ENCODE assay signal across 33 cellular contexts in genomic region chr6:24943774-24944173, GRCh38.
"Had no signal": no experiment of that assay in that cellular context is flagged by ENCODE, and none has a peak within 500 bp of the region (broad histone marks: within the 10 kb centered on the region; RNA-seq: fewer than 3 reads in every experiment).

No MANE protein-coding gene starts in this region.

- H3K4me2 ChIP-seq: KMS-11, SK-N-SH had no signal

- H3K4me1 Mint-ChIP-seq: brain had no signal

- H3K36me3 ChIP-seq: Peyer's patch, SJSA1 had no signal

- ATAC-seq: activated T-cell treated with anti-CD3 and anti-CD28 coated beads, Interleukin-2, amount 50 U/mL, for 72 hours; activated T-helper 17 cell treated with anti-CD3 and anti-CD28 coated beads, Interleukin-2, amount 50 U/mL, for 72 hours; PC-3 had no signal

- H3K9me3 ChIP-seq: SJSA1 had no signal

- H3K4me3 ChIP-seq: Peyer's patch, SJSA1 had no signal

- H3K9ac ChIP-seq: KMS-11, SK-N-SH had no signal

- DNase-seq: activated CD4-positive, alpha-beta memory T cell treated with anti-CD3 and anti-CD28 coated beads for 36 hours; activated CD4-positive, alpha-beta T cell treated with anti-CD3 and anti-CD28 coated beads for 4 hours; activated CD4-positive, alpha-beta T cell treated with anti-CD3 and anti-CD28 coated beads, Interleukin-2, amount 50 U/mL, for 1 hour; activated CD4-positive, CD25-positive, alpha-beta regulatory T cell treated with anti-CD3 and anti-CD28 coated beads, Interleukin-2, amount 50 U/mL, for 72 hours; activated effector memory CD4-positive, alpha-beta T cell treated with anti-CD3 and anti-CD28 coated beads, Interleukin-2, amount 50 U/mL, for 16 hours; activated naive CD4-positive, alpha-beta T cell; activated T-cell treated with anti-CD3 and anti-CD28 coated beads, Interleukin-2, amount 50 U/mL, for 1 hour; activated T-cell treated with anti-CD3 and anti-CD28 coated beads, Interleukin-2, amount 50 U/mL, for 72 hours; anterior cingulate cortex; caudate nucleus; cerebellar nuclear complex; NCI-H1092 treated with DMSO at 0.1 percent for 48 hours; NCI-H1417; NCI-H146; NCI-H187; NCI-H2029 treated with DMSO at 0.1 percent for 48 hours; NCI-H2107; NCI-H2171; NCI-H510A; NCI-H526; NCI-H748 treated with DMSO at 0.1 percent for 48 hours; PC-3; Peyer's patch; RPMI8226; SHP77 treated with DMSO at 0.1 percent for 48 hours; SK-N-SH had no signal

- H3K4me3 Mint-ChIP-seq: activated CD4-positive, alpha-beta memory T cell treated with anti-CD3 and anti-CD28 coated beads for 36 hours; activated naive CD4-positive, alpha-beta T cell treated with anti-CD3 and anti-CD28 coated beads, Interleukin-2, amount 50 U/mL, for 24 hours; activated T-cell treated with anti-CD3 and anti-CD28 coated beads, Interleukin-2, amount 50 U/mL, for 72 hours; activated T-helper 17 cell treated with anti-CD3 and anti-CD28 coated beads, Interleukin-2, amount 50 U/mL, for 72 hours; brain; T-helper 1 cell treated with Interleukin-12 subunit alpha and Interleukin-12 subunit beta and Interleukin-4 antibody, amounts not matched to agents 30 μg/mL and 1 μg/mL, for 36 hours; T-helper 2 cell treated with Interferon-gamma antibody and Interleukin-4, amounts not matched to agents 5 μg/mL and 100 μg/mL, for 36 hours had no signal

- H3K27ac ChIP-seq: KMS-11, Peyer's patch, SJSA1 had no signal

- H3K27me3 ChIP-seq: Peyer's patch, SJSA1 had no signal

- H3K27ac Mint-ChIP-seq: activated CD4-positive, alpha-beta memory T cell treated with anti-CD3 and anti-CD28 coated beads for 36 hours; activated T-helper 17 cell treated with anti-CD3 and anti-CD28 coated beads, Interleukin-2, amount 50 U/mL, for 72 hours; brain; T-helper 1 cell treated with Interleukin-12 subunit alpha and Interleukin-12 subunit beta and Interleukin-4 antibody, amounts not matched to agents 30 μg/mL and 1 μg/mL, for 36 hours; T-helper 2 cell treated with Interferon-gamma antibody and Interleukin-4, amounts not matched to agents 5 μg/mL and 100 μg/mL, for 36 hours had no signal

- H3K36me3 Mint-ChIP-seq: brain had no signal

- H3K4me1 ChIP-seq: Peyer's patch, SJSA1 had no signal

- H3K27me3 Mint-ChIP-seq: activated CD4-positive, alpha-beta memory T cell treated with anti-CD3 and anti-CD28 coated beads for 36 hours; activated naive CD4-positive, alpha-beta T cell treated with anti-CD3 and anti-CD28 coated beads, Interleukin-2, amount 50 U/mL, for 24 hours; activated T-helper 17 cell treated with anti-CD3 and anti-CD28 coated beads, Interleukin-2, amount 50 U/mL, for 72 hours had no signal
